ENCODE assay signal across 11 cellular contexts in genomic region chr11:19605500-19606371, GRCh38.
DNase-seq lines count a peak whose midpoint lies in the region; ATAC-seq and TF ChIP-seq lines count a peak whose summit lies in the region.
"Had no signal": no experiment of that assay in that cellular context is flagged by ENCODE, and none has a peak within 500 bp of the region (broad histone marks: within the 10 kb centered on the region; RNA-seq: fewer than 3 reads in every experiment).

No MANE protein-coding gene starts in this region.

- TF ChIP-seq CTCF in fibroblast of mammary gland (conservative IDR thresholded peaks at IDR 0.05; ENCODE audit: control insufficient read depth, insufficient read depth, low read depth, low read length) (no peak), coronary artery (IDR thresholded peaks at IDR 0.05) (no peak)

- peak overlapping the region in 1 of 2 donors; percentile 55 for H3K27ac ChIP-seq in coronary artery
- H3K27ac ChIP-seq: KMS-11, ovary, tibial nerve had no signal

- H3K4me3 ChIP-seq in fibroblast of mammary gland (ENCODE audit: control insufficient read depth, low read depth, low read length), result no peak overlapping the region
- H3K4me3 ChIP-seq in coronary artery, result no peak overlapping the region
- H3K4me3 ChIP-seq: ovary, tibial nerve had no signal

- peak; percentile 15 for DNase-seq in DMS 273 treated with DMSO at 0.1 percent for 48 hours (lab: John Stamatoyannopoulos, UW)
- peak; percentile 81 for DNase-seq in NCI-H2227 (lab: John Stamatoyannopoulos, UW; ENCODE audit: unreplicated experiment)
- peak; percentile 94 for DNase-seq in fibroblast of mammary gland (ENCODE audit: low read depth)
- DNase-seq in renal cortical epithelial cell (ENCODE audit: low read depth), result peak; percentile 33
- DNase-seq in coronary artery (ENCODE audit: low spot score), result no peak
- DNase-seq in GM19240 (ENCODE audit: insufficient read length, low spot score), result no peak
- no peak for DNase-seq in NCI-H1930 (lab: John Stamatoyannopoulos, UW)
- DNase-seq: ovary had no signal

- no peak for ATAC-seq in GM19452 (IDR thresholded peaks at IDR 0.05; ENCODE audit: unreplicated experiment)

Comparison
In these comparisons a context has a peak if more than half of its experiments do, and no peak if none do; other contexts are left out.
1. DNase-seq: peak in DMS 273 treated with DMSO at 0.1 percent for 48 hours (single experiment), NCI-H2227 (single experiment), fibroblast of mammary gland (single experiment) and renal cortical epithelial cell (single experiment); none in coronary artery (single experiment), GM19240 (single experiment) and NCI-H1930 (0 of 2).